ENCODE assay signal across 12 cellular contexts in genomic region chr2:74531666-74532065, GRCh38. TPM values are rescaled to one million over a fixed set of nuclear protein-coding genes. Genes with fewer than 3 reads are reported as not detected.
DNase-seq lines count a peak whose midpoint lies in the region; ATAC-seq and TF ChIP-seq lines count a peak whose summit lies in the region.
"Had no signal": no experiment of that assay in that cellular context is flagged by ENCODE, and none has a peak within 500 bp of the region (broad histone marks: within the 10 kb centered on the region; RNA-seq: fewer than 3 reads in every experiment).

No MANE protein-coding gene starts in this region.

- peaks cover 29% of the 10 kb centered on the region for H3K4me1 ChIP-seq in OCI-LY7 (ENCODE audit: insufficient read depth, low read length, poor library complexity, severe bottlenecking)

- peaks cover 37% of the 10 kb centered on the region for H3K79me2 ChIP-seq in OCI-LY7 (ENCODE audit: insufficient read depth, low read depth, low read length)

- H3K9me2 ChIP-seq in OCI-LY7 (ENCODE audit: insufficient read depth, low read length): no peaks in the 10 kb centered on the region

- no peak for DNase-seq in activated naive CD4-positive, alpha-beta T cell treated with anti-CD3 and anti-CD28 coated beads, Interleukin-2, amount 10 ng/mL, durations not matched to agents 7 days and 5 days
- no peak for DNase-seq in activated naive CD4-positive, alpha-beta T cell treated with anti-CD3 and anti-CD28 coated beads, Interleukin-2, amount 50 U/mL, for 16 hours
- DNase-seq in OCI-LY7 (ENCODE audit: low spot score) (no peak), chondrocyte (ENCODE audit: low spot score) (no peak), kidney tubule cell (ENCODE audit: low spot score) (no peak), middle frontal gyrus (ENCODE audit: extremely low spot score, low spot score) (no peak), GM20000 (ENCODE audit: low spot score) (no peak)
- no peak for DNase-seq in stimulated activated effector memory CD8-positive, alpha-beta T cell treated with anti-CD3 and anti-CD28 coated beads, Interleukin-12 subunit alpha, Interleukin-12 subunit beta, amount 100 ng/mL, for 72 hours (ENCODE audit: low spot score in 2 of 2)
- DNase-seq: activated CD8-positive, alpha-beta memory T cell treated with anti-CD3 and anti-CD28 coated beads for 24 hours; endodermal cell; left cardiac atrium; NCI-H2107 had no signal

- H3K9me3 ChIP-seq in OCI-LY7 (ENCODE audit: low read length): no peaks in the 10 kb centered on the region

- peaks cover 44% of the 10 kb centered on the region for H3K4me1 Mint-ChIP-seq in activated naive CD4-positive, alpha-beta T cell treated with anti-CD3 and anti-CD28 coated beads, Interleukin-2, amount 10 ng/mL, durations not matched to agents 7 days and 5 days
- H3K4me1 Mint-ChIP-seq in chondrocyte (ENCODE audit: low read depth): peaks cover 40% of the 10 kb centered on the region
- peaks cover 42% of the 10 kb centered on the region for H3K4me1 Mint-ChIP-seq in stimulated activated effector memory CD8-positive, alpha-beta T cell treated with anti-CD3 and anti-CD28 coated beads, Interleukin-12 subunit alpha, Interleukin-12 subunit beta, amount 100 ng/mL, for 72 hours

- H3K27me3 Mint-ChIP-seq in activated naive CD4-positive, alpha-beta T cell treated with anti-CD3 and anti-CD28 coated beads, Interleukin-2, amount 10 ng/mL, durations not matched to agents 7 days and 5 days: peaks cover 6% of the 10 kb centered on the region
- no peaks in the 10 kb centered on the region for H3K27me3 Mint-ChIP-seq in chondrocyte (ENCODE audit: low read depth)

- peaks cover 53% of the 10 kb centered on the region for H3K36me3 ChIP-seq in OCI-LY7 (ENCODE audit: insufficient read depth, low read length)

- CTCF ChIA-PET in activated naive CD4-positive, alpha-beta T cell treated with anti-CD3 and anti-CD28 coated beads, Interleukin-2, amount 10 ng/mL, durations not matched to agents 7 days and 5 days (lab: Charles Lee): interaction anchor here (0.5 to 5.8 kb wide), 36 partner anchors 9 to 712 kb away, joined by 3 to 104 read pairs (median 4); partner anchors contain the start of genes C2orf81, CCDC142, MRPL53 and TTC31
- CTCF ChIA-PET in OCI-LY7 (lab: Charles Lee; ENCODE audit: unreplicated experiment): interaction anchor here (0.5 to 3.6 kb wide), 5 partner anchors 24 to 56 kb away, joined by 3 to 18 read pairs (median 4); partner anchors contain the start of genes CCDC142, PCGF1 and TTC31

- H2AFZ ChIP-seq in OCI-LY7 (ENCODE audit: low read length): no peak overlapping the region

- POLR2A ChIA-PET in OCI-LY7 (lab: Charles Lee): interaction anchor here (0.9 to 1.2 kb wide), 4 partner anchors 13 to 59 kb away, joined by 3 to 6 read pairs (median 4); partner anchors contain the start of gene MRPL53

- no peak overlapping the region for H3K27ac ChIP-seq in OCI-LY7 (ENCODE audit: low read depth, low read length, poor library complexity, severe bottlenecking)

- peak overlapping the region; percentile 85 for H3K4me2 ChIP-seq in OCI-LY7 (ENCODE audit: low read length)

- no peaks in the 10 kb centered on the region for H3K9me3 Mint-ChIP-seq in activated naive CD4-positive, alpha-beta T cell treated with anti-CD3 and anti-CD28 coated beads, Interleukin-2, amount 10 ng/mL, durations not matched to agents 7 days and 5 days
- H3K9me3 Mint-ChIP-seq in chondrocyte (ENCODE audit: low read depth): no peaks in the 10 kb centered on the region
- no peaks in the 10 kb centered on the region for H3K9me3 Mint-ChIP-seq in stimulated activated effector memory CD8-positive, alpha-beta T cell treated with anti-CD3 and anti-CD28 coated beads, Interleukin-12 subunit alpha, Interleukin-12 subunit beta, amount 100 ng/mL, for 72 hours
- H3K9me3 Mint-ChIP-seq: endodermal cell had no signal

- peak overlapping the region; percentile 98 for H3K4me3 ChIP-seq in OCI-LY7 (ENCODE audit: low read depth, low read length, poor library complexity, severe bottlenecking)

- intact Hi-C loops in OCI-LY7 (cut with micrococcal nuclease; ENCODE audit: unreplicated experiment): no loop called here

- TF ChIP-seq CTCF in OCI-LY7 (conservative IDR thresholded peaks at IDR 0.05; ENCODE audit: low read length): no peak
- TF ChIP-seq CTCF in chondrocyte (IDR thresholded peaks at IDR 0.05): no peak
- no peak for TF ChIP-seq CTCF in GM20000 (IDR thresholded peaks at IDR 0.05; ENCODE audit: extremely low read depth, missing control alignments)

- H3K27ac Mint-ChIP-seq in activated naive CD4-positive, alpha-beta T cell treated with anti-CD3 and anti-CD28 coated beads, Interleukin-2, amount 10 ng/mL, durations not matched to agents 7 days and 5 days: peak overlapping the region; percentile 8
- peak overlapping the region; percentile 76 for H3K27ac Mint-ChIP-seq in chondrocyte (ENCODE audit: unreplicated experiment)
- peak overlapping the region; percentile 96 for H3K27ac Mint-ChIP-seq in stimulated activated effector memory CD8-positive, alpha-beta T cell treated with anti-CD3 and anti-CD28 coated beads, Interleukin-12 subunit alpha, Interleukin-12 subunit beta, amount 100 ng/mL, for 72 hours
- H3K27ac Mint-ChIP-seq: endodermal cell had no signal

- peaks cover 5% of the 10 kb centered on the region; the same call in 1 of the 2 replicates for H4K20me1 ChIP-seq in OCI-LY7 (ENCODE audit: insufficient read depth, low read length)

- H3K4me3 Mint-ChIP-seq in activated naive CD4-positive, alpha-beta T cell treated with anti-CD3 and anti-CD28 coated beads, Interleukin-2, amount 10 ng/mL, durations not matched to agents 7 days and 5 days: peak overlapping the region; percentile 96
- no peak overlapping the region for H3K4me3 Mint-ChIP-seq in chondrocyte (ENCODE audit: unreplicated experiment)
- peak overlapping the region; percentile 98 for H3K4me3 Mint-ChIP-seq in stimulated activated effector memory CD8-positive, alpha-beta T cell treated with anti-CD3 and anti-CD28 coated beads, Interleukin-12 subunit alpha, Interleukin-12 subunit beta, amount 100 ng/mL, for 72 hours

- peaks cover 42% of the 10 kb centered on the region for H3K36me3 Mint-ChIP-seq in activated naive CD4-positive, alpha-beta T cell treated with anti-CD3 and anti-CD28 coated beads, Interleukin-2, amount 10 ng/mL, durations not matched to agents 7 days and 5 days
- H3K36me3 Mint-ChIP-seq in chondrocyte (ENCODE audit: low read depth): peaks cover 20% of the 10 kb centered on the region
- peaks cover 69% of the 10 kb centered on the region for H3K36me3 Mint-ChIP-seq in stimulated activated effector memory CD8-positive, alpha-beta T cell treated with anti-CD3 and anti-CD28 coated beads, Interleukin-12 subunit alpha, Interleukin-12 subunit beta, amount 100 ng/mL, for 72 hours

- no TSS peak for BruUV-seq in OCI-LY7 (replicated peaks; lab: Mats Ljungman, UMichigan)

- no peak for ATAC-seq in stimulated activated effector memory CD8-positive, alpha-beta T cell treated with anti-CD3 and anti-CD28 coated beads, Interleukin-12 subunit alpha, Interleukin-12 subunit beta, amount 100 ng/mL, for 72 hours
- ATAC-seq: left cardiac atrium had no signal

RNA-seq across cellular contexts. Expression of gene HTRA2, which starts 1.9 kb away (rescaled TPM):
- 54.8 and 60.4 TPM in 2 replicates for total RNA-seq in OCI-LY7 (2014; rRNA removed; shearing (Covaris generic))
- total RNA-seq in OCI-LY7 (2022): 50.7 and 59.4 TPM in 2 replicates
- total RNA-seq in chondrocyte: 23.8 to 31.2 TPM (median 24.2 TPM) in 3 replicates

RNA-seq across cellular contexts. Expression of gene AUP1, which starts 2.2 kb away (rescaled TPM):
- total RNA-seq in OCI-LY7 (2014; rRNA removed; shearing (Covaris generic)): 163 and 188 TPM in 2 replicates
- 121 and 122 TPM in 2 replicates for total RNA-seq in OCI-LY7 (2022)
- 76.8 to 94.3 TPM (median 79.8 TPM) in 3 replicates for total RNA-seq in chondrocyte

RNA-seq across cellular contexts. Expression of gene DQX1, which starts 5.6 kb away (rescaled TPM):
- total RNA-seq in OCI-LY7 (2014; rRNA removed; shearing (Covaris generic)): 0.32 and 0.54 TPM in 2 replicates
- total RNA-seq in OCI-LY7 (2022) (0.76 and 1.8 TPM in 2 replicates), chondrocyte (0.34 TPM in 1 of 3 replicates, not detected in the others)
- total RNA-seq: left cardiac atrium had no signal

RNA-seq across cellular contexts. Expression of gene TLX2, which starts 17.4 kb away (rescaled TPM):
- total RNA-seq in OCI-LY7 (2014; rRNA removed; shearing (Covaris generic)): not detected in 2 replicates
- not detected in 2 replicates for total RNA-seq in OCI-LY7 (2022)
- total RNA-seq in chondrocyte: 0.10 TPM in 1 of 3 replicates, not detected in the others
- total RNA-seq: left cardiac atrium had no signal

RNA-seq across cellular contexts. Expression of gene LOXL3, which starts 22.1 kb away (rescaled TPM):
- 0.72 and 0.98 TPM in 2 replicates for total RNA-seq in OCI-LY7 (2014; rRNA removed; shearing (Covaris generic))
- 0.21 and 0.79 TPM in 2 replicates for total RNA-seq in OCI-LY7 (2022)
- total RNA-seq in chondrocyte: 107 to 112 TPM (median 109 TPM) in 3 replicates

Comparison
In these comparisons a context has a peak if more than half of its experiments do, and no peak if none do; other contexts are left out.
1. H3K27ac Mint-ChIP-seq: peak in every context shown above with its lines; median percentile 96 in stimulated activated effector memory CD8-positive, alpha-beta T cell treated with anti-CD3 and anti-CD28 coated beads, Interleukin-12 subunit alpha, Interleukin-12 subunit beta, amount 100 ng/mL, for 72 hours; 76 in chondrocyte; 8 in activated naive CD4-positive, alpha-beta T cell treated with anti-CD3 and anti-CD28 coated beads, Interleukin-2, amount 10 ng/mL, durations not matched to agents 7 days and 5 days.